Comparison of ENCODE assay signal across 1 cellular context in genomic region chr5:122435738-122436137, GRCh38.
TF ChIP-seq lines count a peak whose summit lies in the region.

No MANE protein-coding gene starts in this region.

TF ChIP-seq in GM23338, 12 proteins besides CTCF, POLR2A, EP300 and RAD21 (continued from another document):
- TF ChIP-seq ZNF462 (CRISPR knock-in tag; IDR thresholded peaks at IDR 0.05) = no peak
